In the genomic region with DNA sequence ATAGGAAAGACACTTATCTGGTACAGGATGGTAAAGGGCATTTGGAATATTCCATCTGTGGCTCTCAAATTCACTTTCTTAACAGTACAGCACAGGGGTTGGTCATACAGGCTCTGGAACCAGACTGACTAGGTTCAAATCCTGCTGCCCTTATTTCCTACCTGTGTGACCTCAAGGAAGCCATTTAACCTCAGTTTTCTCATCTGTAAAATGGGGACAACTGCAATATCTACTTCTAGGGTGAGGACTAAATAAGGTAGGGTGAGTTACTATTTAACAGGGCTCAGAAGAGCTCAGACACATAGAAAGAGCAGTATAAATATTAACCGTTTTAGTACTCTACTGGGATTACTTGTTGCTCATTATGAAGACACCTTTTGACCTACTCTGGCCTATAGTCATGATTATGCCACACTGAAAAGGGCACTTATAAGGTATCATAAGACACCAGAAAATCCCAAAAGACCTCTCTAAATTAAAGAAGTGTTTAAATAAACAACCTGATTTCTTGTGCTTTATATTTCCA, we compare ENCODE assay signal across 1 cellular context.
TF ChIP-seq lines count a peak whose summit lies in the region.

No MANE protein-coding gene starts in this region.

TF ChIP-seq in GM12878, 131 proteins besides CTCF, POLR2A, EP300 and RAD21:
- TF ChIP-seq NR2C1 (IDR thresholded peaks at IDR 0.05) (0 out of 2 replicates have a peak, but pooled peaks have one; percentile 27), ZNF207 (IDR thresholded peaks at IDR 0.05; ENCODE audit: borderline replicate concordance) (no peak), NR2F1 (conservative IDR thresholded peaks at IDR 0.05) (peak; percentile 84), PAX8 (IDR thresholded peaks at IDR 0.05) (no peak), EED (IDR thresholded peaks at IDR 0.05; ENCODE audit: low read depth) (no peak), SMARCA5 (IDR thresholded peaks at IDR 0.05) (0 out of 2 replicates have a peak, but pooled peaks have one; percentile 67), IKZF2 (IDR thresholded peaks at IDR 0.05) (no peak), TBL1XR1 (IDR thresholded peaks at IDR 0.05; ENCODE audit: low read depth, low read length) (no peak), ZNF217 (IDR thresholded peaks at IDR 0.05) (0 out of 2 replicates have a peak, but pooled peaks have one; percentile 59)
TF ChIP-seq in GM12878: peak in this region for 4.
